Comparison of ENCODE assay signal across 11 cellular contexts in the genomic region with DNA sequence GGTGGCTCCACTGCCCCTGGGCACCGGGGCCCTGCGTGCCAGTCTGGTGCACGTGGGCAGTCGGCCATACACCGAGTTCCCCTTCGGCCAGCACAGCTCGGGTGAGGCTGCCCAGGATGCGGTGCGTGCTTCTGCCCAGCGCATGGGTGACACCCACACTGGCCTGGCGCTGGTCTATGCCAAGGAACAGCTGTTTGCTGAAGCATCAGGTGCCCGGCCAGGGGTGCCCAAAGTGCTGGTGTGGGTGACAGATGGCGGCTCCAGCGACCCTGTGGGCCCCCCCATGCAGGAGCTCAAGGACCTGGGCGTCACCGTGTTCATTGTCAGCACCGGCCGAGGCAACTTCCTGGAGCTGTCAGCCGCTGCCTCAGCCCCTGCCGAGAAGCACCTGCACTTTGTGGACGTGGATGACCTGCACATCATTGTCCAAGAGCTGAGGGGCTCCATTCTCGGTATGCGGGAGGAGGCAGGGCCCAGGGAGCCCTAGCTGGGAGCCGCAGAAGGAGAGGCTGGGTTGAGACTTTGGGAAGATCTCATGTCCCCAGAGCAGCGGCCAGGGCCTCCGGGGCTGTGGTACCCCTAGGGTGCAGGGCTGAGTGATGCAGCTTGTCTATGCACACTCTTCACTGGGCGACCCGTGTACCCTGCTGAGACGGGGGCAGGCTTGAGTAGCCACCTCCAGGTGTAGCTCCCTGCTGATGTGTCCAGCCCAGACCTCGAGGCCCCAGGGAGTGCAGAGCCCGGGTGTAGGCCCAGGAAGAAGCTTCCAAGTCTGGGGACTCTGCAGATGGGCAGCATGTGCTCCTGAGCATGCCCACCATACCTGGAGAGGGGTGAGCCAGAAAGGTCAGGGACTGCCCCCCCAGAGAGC. TPM values are rescaled to one million over a fixed set of nuclear protein-coding genes. Genes with fewer than 3 reads are reported as not detected.
DNase-seq lines count a peak whose midpoint lies in the region; ATAC-seq and TF ChIP-seq lines count a peak whose summit lies in the region.
"Had no signal": no experiment of that assay in that cellular context is flagged by ENCODE, and none has a peak within 500 bp of the region (broad histone marks: within the 10 kb centered on the region; RNA-seq: fewer than 3 reads in every experiment).

No MANE protein-coding gene starts in this region.

- H3K27ac ChIP-seq in SK-N-SH (ENCODE audit: low read depth in 2 of 2, low read length in 1 of 2): no peak overlapping the region
- peak overlapping the region in 3 of 4 donors; percentile 24 to 96 (median 77) for H3K27ac ChIP-seq in esophagus squamous epithelium
- peak overlapping the region; percentile 77 for H3K27ac ChIP-seq in substantia nigra (ENCODE audit: low read depth, low read length, poor library complexity, severe bottlenecking)
- H3K27ac ChIP-seq: neutrophil, SJSA1 had no signal

- in situ Hi-C loops in G401 (cut with HindIII; ENCODE audit: low sequenced_read_pairs): loop anchor here (10.0 kb wide), 1 partner anchor 62 kb away; a partner anchor contains a TSS

- no peaks in the 10 kb centered on the region for H3K79me2 ChIP-seq in SK-N-SH (ENCODE audit: insufficient read depth)

- no peaks in the 10 kb centered on the region for H3K9me2 ChIP-seq in SK-N-SH

- POLR2A ChIA-PET in SK-N-SH (lab: Yijun Ruan, JAX): no interaction called here

- no peak for TF ChIP-seq POLR2A in esophagus squamous epithelium (IDR thresholded peaks at IDR 0.05)

- TF ChIP-seq CTCF in SK-N-SH (IDR thresholded peaks at IDR 0.05): no peak
- no peak for TF ChIP-seq CTCF in esophagus squamous epithelium (IDR thresholded peaks at IDR 0.05)

- CTCF ChIA-PET in SK-N-SH (lab: Yijun Ruan, JAX): interaction anchor here (1.4 kb wide), 1 partner anchor 68 kb away, joined by 3 read pairs; no protein-coding TSS in a partner anchor

- intact Hi-C loops in esophagus squamous epithelium (cut with DNase I): no loop called here

- H3K4me2 ChIP-seq in SK-N-SH: no peak overlapping the region

- no peak overlapping the region for H3K4me3 ChIP-seq in SK-N-SH (ENCODE audit: low read depth in 2 of 2, low read length in 1 of 2)
- H3K4me3 ChIP-seq in esophagus squamous epithelium: peak overlapping the region in 3 of 4 donors; percentile 53 to 75 (median 70)
- H3K4me3 ChIP-seq: SJSA1 had no signal

- ATAC-seq in SK-N-SH treated with all-trans-retinoic acid at 6 μM for 48 hours (no peak), GM21367 (IDR thresholded peaks at IDR 0.05; ENCODE audit: unreplicated experiment) (no peak)
- ATAC-seq: effector memory CD8-positive, alpha-beta T cell had no signal

- H2AFZ ChIP-seq in SK-N-SH (ENCODE audit: low read depth): no peak overlapping the region

- no peak for TF ChIP-seq EP300 in SK-N-SH (IDR thresholded peaks at IDR 0.05; ENCODE audit: borderline replicate concordance in 1 of 2, low read depth in 1 of 2, low read length in 1 of 2)

- H3K9me3 ChIP-seq in SK-N-SH (no peaks in the 10 kb centered on the region), esophagus squamous epithelium (no peaks in the 10 kb centered on the region)
- H3K9me3 ChIP-seq: neutrophil, SJSA1 had no signal

- WGBS in SK-N-SH (ENCODE audit: low lambda C conversion rate): no CpG with 5 or more reads among the region's 31 CpGs
- 80 to 85% methylated on average over 5 to 7 of the region's 31 CpGs for WGBS in esophagus squamous epithelium, 2 donors

- DNase-seq in SK-N-SH: peak; percentile 34
- no peak for DNase-seq in esophagus squamous epithelium (lab: John Stamatoyannopoulos, UW)
- no peak for DNase-seq in substantia nigra (lab: John Stamatoyannopoulos, UW)
- no peak for DNase-seq in G401 (ENCODE audit: low spot score)
- DNase-seq: activated CD4-positive, alpha-beta T cell treated with anti-CD3 and anti-CD28 coated beads, Interleukin-2, amount 50 U/mL, for 48 hours; effector memory CD8-positive, alpha-beta T cell; NCI-H2171 treated with DMSO at 0.1 percent for 48 hours had no signal

- H3K36me3 ChIP-seq in SK-N-SH (replicated peaks in 1 of 2; ENCODE audit: control insufficient read depth in 1 of 2, insufficient read depth in 2 of 2, low read length in 1 of 2) (no peaks in the 10 kb centered on the region), esophagus squamous epithelium (peaks cover 0 to 19% (median 3%) of the 10 kb centered on the region in 3 donors)
- H3K36me3 ChIP-seq: neutrophil, SJSA1 had no signal

- H4K20me1 ChIP-seq in SK-N-SH (ENCODE audit: insufficient read depth): no peaks in the 10 kb centered on the region

- H3K9ac ChIP-seq in SK-N-SH: no peak overlapping the region

- H3F3A ChIP-seq in SK-N-SH (replicated peaks; ENCODE audit: insufficient read depth): no peaks in the 10 kb centered on the region

- no peak for TF ChIP-seq RAD21 in SK-N-SH (IDR thresholded peaks at IDR 0.05; ENCODE audit: low read length)

- H3K27me3 ChIP-seq in SK-N-SH (ENCODE audit: insufficient read depth) (no peaks in the 10 kb centered on the region), esophagus squamous epithelium (peaks cover 0 to 23% (median 0%) of the 10 kb centered on the region in 4 donors)

- H3K4me1 ChIP-seq in SK-N-SH (ENCODE audit: control insufficient read depth in 1 of 2, insufficient read depth in 2 of 2, low read depth in 1 of 2, low read length in 1 of 2) (peaks cover 0 to 16% of the 10 kb centered on the region in 2 experiments; a peak in 1 of 4 replicates), esophagus squamous epithelium (peaks cover 57 to 92% (median 65%) of the 10 kb centered on the region in 3 donors)

TF ChIP-seq in SK-N-SH, 30 proteins besides CTCF, POLR2A, EP300 and RAD21:
- TF ChIP-seq CHD2 (IDR thresholded peaks at IDR 0.05; ENCODE audit: low read length, partially characterized antibody): no peak
- no peak for TF ChIP-seq GATA2 (CRISPR knock-in tag; IDR thresholded peaks at IDR 0.05)

TF ChIP-seq in SK-N-SH treated with all-trans-retinoic acid at 6 μM for 48 hours, 23 proteins besides CTCF, POLR2A, EP300 and RAD21 (continues in another document):
- TF ChIP-seq, protein P1, sequence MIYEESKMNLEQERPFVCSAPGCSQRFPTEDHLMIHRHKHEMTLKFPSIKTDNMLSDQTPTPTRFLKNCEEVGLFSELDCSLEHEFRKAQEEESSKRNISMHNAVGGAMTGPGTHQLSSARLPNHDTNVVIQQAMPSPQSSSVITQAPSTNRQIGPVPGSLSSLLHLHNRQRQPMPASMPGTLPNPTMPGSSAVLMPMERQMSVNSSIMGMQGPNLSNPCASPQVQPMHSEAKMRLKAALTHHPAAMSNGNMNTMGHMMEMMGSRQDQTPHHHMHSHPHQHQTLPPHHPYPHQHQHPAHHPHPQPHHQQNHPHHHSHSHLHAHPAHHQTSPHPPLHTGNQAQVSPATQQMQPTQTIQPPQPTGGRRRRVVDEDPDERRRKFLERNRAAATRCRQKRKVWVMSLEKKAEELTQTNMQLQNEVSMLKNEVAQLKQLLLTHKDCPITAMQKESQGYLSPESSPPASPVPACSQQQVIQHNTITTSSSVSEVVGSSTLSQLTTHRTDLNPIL (CRISPR knock-in tag; IDR thresholded peaks at IDR 0.05; ENCODE audit: low read depth): no peak
- TF ChIP-seq, protein P2, sequence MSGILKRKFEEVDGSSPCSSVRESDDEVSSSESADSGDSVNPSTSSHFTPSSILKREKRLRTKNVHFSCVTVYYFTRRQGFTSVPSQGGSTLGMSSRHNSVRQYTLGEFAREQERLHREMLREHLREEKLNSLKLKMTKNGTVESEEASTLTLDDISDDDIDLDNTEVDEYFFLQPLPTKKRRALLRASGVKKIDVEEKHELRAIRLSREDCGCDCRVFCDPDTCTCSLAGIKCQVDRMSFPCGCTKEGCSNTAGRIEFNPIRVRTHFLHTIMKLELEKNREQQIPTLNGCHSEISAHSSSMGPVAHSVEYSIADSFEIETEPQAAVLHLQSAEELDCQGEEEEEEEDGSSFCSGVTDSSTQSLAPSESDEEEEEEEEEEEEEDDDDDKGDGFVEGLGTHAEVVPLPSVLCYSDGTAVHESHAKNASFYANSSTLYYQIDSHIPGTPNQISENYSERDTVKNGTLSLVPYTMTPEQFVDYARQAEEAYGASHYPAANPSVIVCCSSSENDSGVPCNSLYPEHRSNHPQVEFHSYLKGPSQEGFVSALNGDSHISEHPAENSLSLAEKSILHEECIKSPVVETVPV (CRISPR knock-in tag; IDR thresholded peaks at IDR 0.05): no peak
- no peak for TF ChIP-seq ZFP3 (CRISPR knock-in tag; IDR thresholded peaks at IDR 0.05)
- TF ChIP-seq ZNF8 (CRISPR knock-in tag; IDR thresholded peaks at IDR 0.05): no peak
- no peak for TF ChIP-seq ARNTL (CRISPR knock-in tag; IDR thresholded peaks at IDR 0.05; ENCODE audit: borderline replicate concordance, low read depth)
- no peak for TF ChIP-seq BACH2 (CRISPR knock-in tag; IDR thresholded peaks at IDR 0.05; ENCODE audit: borderline replicate concordance)
- no peak for TF ChIP-seq CSDC2 (CRISPR knock-in tag; IDR thresholded peaks at IDR 0.05)

RNA-seq across cellular contexts. Expression of a gene that starts 1.8 kb away (rescaled TPM):
- 5.3 and 7.4 TPM in 2 replicates for polyA plus RNA-seq in SK-N-SH (2012; rRNA removed)
- 3.2 and 5.0 TPM in 2 replicates for polyA plus RNA-seq in SK-N-SH (2012; cell fraction: cytosol; rRNA removed)
- 5.7 and 8.5 TPM in 2 replicates for polyA plus RNA-seq in SK-N-SH (2012; cell fraction: nucleus; rRNA removed)
- total RNA-seq in esophagus squamous epithelium: 10 to 100 TPM; 20.0 to 55.0 (median 34.6) TPM
- 20.3 and 26.8 TPM in 2 replicates for total RNA-seq in G401 (2014; rRNA removed; shearing (Covaris generic))

RNA-seq across cellular contexts. Expression of a gene that starts 12.2 kb away (rescaled TPM):
- 0.38 and 0.49 TPM in 2 replicates for polyA plus RNA-seq in SK-N-SH (2012; rRNA removed)
- polyA plus RNA-seq in SK-N-SH (2012; cell fraction: cytosol; rRNA removed): 0.22 and 0.27 TPM in 2 replicates
- 0.37 and 0.52 TPM in 2 replicates for polyA plus RNA-seq in SK-N-SH (2012; cell fraction: nucleus; rRNA removed)
- under 1 TPM; under 0.01 to 1.00 (median 0.28) TPM for total RNA-seq in esophagus squamous epithelium
- 0.14 TPM in 1 of 2 replicates, not detected in the other for total RNA-seq in G401 (2014; rRNA removed; shearing (Covaris generic))
- total RNA-seq: SJSA1 had no signal

RNA-seq across cellular contexts. Expression of a gene that starts 16.2 kb away (rescaled TPM):
- 0.06 and 0.07 TPM in 2 replicates for polyA plus RNA-seq in SK-N-SH (2012; rRNA removed)
- 0.04 and 0.05 TPM in 2 replicates for polyA plus RNA-seq in SK-N-SH (2012; cell fraction: cytosol; rRNA removed)
- 0.43 and 0.46 TPM in 2 replicates for polyA plus RNA-seq in SK-N-SH (2012; cell fraction: nucleus; rRNA removed)
- total RNA-seq in esophagus squamous epithelium: 10 to 100 TPM in 2 of 4 donors, 1 to 10 TPM in 2; 4.7 to 28.3 (median 14.4) TPM
- 0.43 and 0.54 TPM in 2 replicates for total RNA-seq in G401 (2014; rRNA removed; shearing (Covaris generic))
- total RNA-seq: SJSA1 had no signal

RNA-seq across cellular contexts. Expression of a gene that starts 30.2 kb away (rescaled TPM):
- 159 and 210 TPM in 2 replicates for polyA plus RNA-seq in SK-N-SH (2012; rRNA removed)
- polyA plus RNA-seq in SK-N-SH (2012; cell fraction: cytosol; rRNA removed): 202 and 236 TPM in 2 replicates
- polyA plus RNA-seq in SK-N-SH (2012; cell fraction: nucleus; rRNA removed): 104 and 133 TPM in 2 replicates
- total RNA-seq in esophagus squamous epithelium: 100 to 1,000 TPM in 3 of 4 donors, 10 to 100 TPM in 1; 98.0 to 157 (median 116) TPM
- 60.9 and 75.0 TPM in 2 replicates for total RNA-seq in G401 (2014; rRNA removed; shearing (Covaris generic))

RNA-seq across cellular contexts. Expression of a gene that starts 34.3 kb away (rescaled TPM):
- 47.6 and 71.6 TPM in 2 replicates for polyA plus RNA-seq in SK-N-SH (2012; rRNA removed)
- 13.5 and 13.8 TPM in 2 replicates for polyA plus RNA-seq in SK-N-SH (2012; cell fraction: cytosol; rRNA removed)
- polyA plus RNA-seq in SK-N-SH (2012; cell fraction: nucleus; rRNA removed): 255 and 261 TPM in 2 replicates
- total RNA-seq in esophagus squamous epithelium: 10 to 100 TPM in 3 of 4 donors, 1 to 10 TPM in 1; 9.9 to 40.1 (median 24.1) TPM
- 73.1 and 102 TPM in 2 replicates for total RNA-seq in G401 (2014; rRNA removed; shearing (Covaris generic))

Comparison
In these comparisons a context has a peak if more than half of its experiments do, and no peak if none do; other contexts are left out.
1. H3K27ac ChIP-seq: peak in esophagus squamous epithelium (3 of 4) and substantia nigra (single experiment); none in SK-N-SH (0 of 2).
2. H3K4me3 ChIP-seq: peak in esophagus squamous epithelium (3 of 4); none in SK-N-SH (0 of 2).